2 cellular contexts compared by ENCODE assay signal in the genomic region with DNA sequence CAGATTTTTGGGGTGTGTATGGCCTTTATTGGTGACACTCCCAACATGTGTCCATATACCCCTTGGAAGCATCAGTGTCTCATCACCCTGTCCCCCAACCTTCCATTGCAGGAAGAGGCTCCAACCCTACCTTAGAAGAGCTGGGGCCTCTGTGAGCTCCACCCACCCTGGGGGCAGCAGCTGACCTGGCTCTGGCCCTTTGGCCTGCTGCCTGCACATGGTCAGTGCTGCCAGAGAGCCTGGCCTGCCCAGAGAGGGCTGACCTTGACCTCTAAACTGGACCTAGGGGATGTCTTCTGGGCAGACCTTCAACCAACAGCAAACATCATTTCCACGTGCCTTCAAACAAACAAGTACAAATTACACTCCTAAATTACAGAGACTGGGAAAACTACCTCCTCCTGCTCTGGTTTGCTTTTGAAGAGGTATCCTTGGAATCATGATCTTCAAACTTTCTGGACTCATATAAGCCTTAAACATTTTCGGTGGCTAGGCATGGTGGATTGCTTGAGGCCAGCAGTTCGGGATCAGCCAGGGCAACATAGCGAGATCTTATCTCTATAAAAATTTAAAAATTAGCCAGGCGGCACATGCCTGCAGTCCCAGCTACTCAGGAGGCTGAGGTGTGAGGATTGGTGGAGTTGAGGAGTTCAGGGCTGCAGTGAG.
TF ChIP-seq lines count a peak whose summit lies in the region.

No MANE protein-coding gene starts in this region.

TF ChIP-seq in HEK293T, 16 proteins besides CTCF, POLR2A, EP300 and RAD21:
- no peak for TF ChIP-seq FOXM1 (IDR thresholded peaks at IDR 0.05; ENCODE audit: borderline replicate concordance)
- peak; percentile 24; the same call in 1 of the 2 replicates for TF ChIP-seq L3MBTL2 (conservative IDR thresholded peaks at IDR 0.05)

TF ChIP-seq in K562, 482 proteins besides CTCF, POLR2A, EP300 and RAD21:
- TF ChIP-seq ZNF184 (CRISPR knock-in tag; IDR thresholded peaks at IDR 0.05) (no peak), ESRRA (IDR thresholded peaks at IDR 0.05; ENCODE audit: borderline replicate concordance, low read depth) (0 out of 2 replicates have a peak, but pooled peaks have one; percentile 43), ZNF253 (CRISPR knock-in tag; conservative IDR thresholded peaks at IDR 0.05) (no peak), DPF2 (IDR thresholded peaks at IDR 0.05) (peak; percentile 48), NR4A1 (CRISPR knock-in tag; IDR thresholded peaks at IDR 0.05) (no peak), NR4A1 (tag; IDR thresholded peaks at IDR 0.05) (peak; percentile 36; the same call in 1 of the 2 replicates), SMAD2 (IDR thresholded peaks at IDR 0.05; ENCODE audit: low read depth, low read length) (no peak), NR1H2 (CRISPR knock-in tag; IDR thresholded peaks at IDR 0.05) (no peak), NR2F6 (CRISPR knock-in tag; IDR thresholded peaks at IDR 0.05) (no peak), FOXP1 (CRISPR knock-in tag; IDR thresholded peaks at IDR 0.05) (peak; percentile 51; the same call in 1 of the 2 replicates), TCF3 (CRISPR knock-in tag; IDR thresholded peaks at IDR 0.05) (no peak), HDAC8 (tag; IDR thresholded peaks at IDR 0.05) (no peak), L3MBTL2 (IDR thresholded peaks at IDR 0.05) (peak; percentile 76)
- TF ChIP-seq, protein P1, sequence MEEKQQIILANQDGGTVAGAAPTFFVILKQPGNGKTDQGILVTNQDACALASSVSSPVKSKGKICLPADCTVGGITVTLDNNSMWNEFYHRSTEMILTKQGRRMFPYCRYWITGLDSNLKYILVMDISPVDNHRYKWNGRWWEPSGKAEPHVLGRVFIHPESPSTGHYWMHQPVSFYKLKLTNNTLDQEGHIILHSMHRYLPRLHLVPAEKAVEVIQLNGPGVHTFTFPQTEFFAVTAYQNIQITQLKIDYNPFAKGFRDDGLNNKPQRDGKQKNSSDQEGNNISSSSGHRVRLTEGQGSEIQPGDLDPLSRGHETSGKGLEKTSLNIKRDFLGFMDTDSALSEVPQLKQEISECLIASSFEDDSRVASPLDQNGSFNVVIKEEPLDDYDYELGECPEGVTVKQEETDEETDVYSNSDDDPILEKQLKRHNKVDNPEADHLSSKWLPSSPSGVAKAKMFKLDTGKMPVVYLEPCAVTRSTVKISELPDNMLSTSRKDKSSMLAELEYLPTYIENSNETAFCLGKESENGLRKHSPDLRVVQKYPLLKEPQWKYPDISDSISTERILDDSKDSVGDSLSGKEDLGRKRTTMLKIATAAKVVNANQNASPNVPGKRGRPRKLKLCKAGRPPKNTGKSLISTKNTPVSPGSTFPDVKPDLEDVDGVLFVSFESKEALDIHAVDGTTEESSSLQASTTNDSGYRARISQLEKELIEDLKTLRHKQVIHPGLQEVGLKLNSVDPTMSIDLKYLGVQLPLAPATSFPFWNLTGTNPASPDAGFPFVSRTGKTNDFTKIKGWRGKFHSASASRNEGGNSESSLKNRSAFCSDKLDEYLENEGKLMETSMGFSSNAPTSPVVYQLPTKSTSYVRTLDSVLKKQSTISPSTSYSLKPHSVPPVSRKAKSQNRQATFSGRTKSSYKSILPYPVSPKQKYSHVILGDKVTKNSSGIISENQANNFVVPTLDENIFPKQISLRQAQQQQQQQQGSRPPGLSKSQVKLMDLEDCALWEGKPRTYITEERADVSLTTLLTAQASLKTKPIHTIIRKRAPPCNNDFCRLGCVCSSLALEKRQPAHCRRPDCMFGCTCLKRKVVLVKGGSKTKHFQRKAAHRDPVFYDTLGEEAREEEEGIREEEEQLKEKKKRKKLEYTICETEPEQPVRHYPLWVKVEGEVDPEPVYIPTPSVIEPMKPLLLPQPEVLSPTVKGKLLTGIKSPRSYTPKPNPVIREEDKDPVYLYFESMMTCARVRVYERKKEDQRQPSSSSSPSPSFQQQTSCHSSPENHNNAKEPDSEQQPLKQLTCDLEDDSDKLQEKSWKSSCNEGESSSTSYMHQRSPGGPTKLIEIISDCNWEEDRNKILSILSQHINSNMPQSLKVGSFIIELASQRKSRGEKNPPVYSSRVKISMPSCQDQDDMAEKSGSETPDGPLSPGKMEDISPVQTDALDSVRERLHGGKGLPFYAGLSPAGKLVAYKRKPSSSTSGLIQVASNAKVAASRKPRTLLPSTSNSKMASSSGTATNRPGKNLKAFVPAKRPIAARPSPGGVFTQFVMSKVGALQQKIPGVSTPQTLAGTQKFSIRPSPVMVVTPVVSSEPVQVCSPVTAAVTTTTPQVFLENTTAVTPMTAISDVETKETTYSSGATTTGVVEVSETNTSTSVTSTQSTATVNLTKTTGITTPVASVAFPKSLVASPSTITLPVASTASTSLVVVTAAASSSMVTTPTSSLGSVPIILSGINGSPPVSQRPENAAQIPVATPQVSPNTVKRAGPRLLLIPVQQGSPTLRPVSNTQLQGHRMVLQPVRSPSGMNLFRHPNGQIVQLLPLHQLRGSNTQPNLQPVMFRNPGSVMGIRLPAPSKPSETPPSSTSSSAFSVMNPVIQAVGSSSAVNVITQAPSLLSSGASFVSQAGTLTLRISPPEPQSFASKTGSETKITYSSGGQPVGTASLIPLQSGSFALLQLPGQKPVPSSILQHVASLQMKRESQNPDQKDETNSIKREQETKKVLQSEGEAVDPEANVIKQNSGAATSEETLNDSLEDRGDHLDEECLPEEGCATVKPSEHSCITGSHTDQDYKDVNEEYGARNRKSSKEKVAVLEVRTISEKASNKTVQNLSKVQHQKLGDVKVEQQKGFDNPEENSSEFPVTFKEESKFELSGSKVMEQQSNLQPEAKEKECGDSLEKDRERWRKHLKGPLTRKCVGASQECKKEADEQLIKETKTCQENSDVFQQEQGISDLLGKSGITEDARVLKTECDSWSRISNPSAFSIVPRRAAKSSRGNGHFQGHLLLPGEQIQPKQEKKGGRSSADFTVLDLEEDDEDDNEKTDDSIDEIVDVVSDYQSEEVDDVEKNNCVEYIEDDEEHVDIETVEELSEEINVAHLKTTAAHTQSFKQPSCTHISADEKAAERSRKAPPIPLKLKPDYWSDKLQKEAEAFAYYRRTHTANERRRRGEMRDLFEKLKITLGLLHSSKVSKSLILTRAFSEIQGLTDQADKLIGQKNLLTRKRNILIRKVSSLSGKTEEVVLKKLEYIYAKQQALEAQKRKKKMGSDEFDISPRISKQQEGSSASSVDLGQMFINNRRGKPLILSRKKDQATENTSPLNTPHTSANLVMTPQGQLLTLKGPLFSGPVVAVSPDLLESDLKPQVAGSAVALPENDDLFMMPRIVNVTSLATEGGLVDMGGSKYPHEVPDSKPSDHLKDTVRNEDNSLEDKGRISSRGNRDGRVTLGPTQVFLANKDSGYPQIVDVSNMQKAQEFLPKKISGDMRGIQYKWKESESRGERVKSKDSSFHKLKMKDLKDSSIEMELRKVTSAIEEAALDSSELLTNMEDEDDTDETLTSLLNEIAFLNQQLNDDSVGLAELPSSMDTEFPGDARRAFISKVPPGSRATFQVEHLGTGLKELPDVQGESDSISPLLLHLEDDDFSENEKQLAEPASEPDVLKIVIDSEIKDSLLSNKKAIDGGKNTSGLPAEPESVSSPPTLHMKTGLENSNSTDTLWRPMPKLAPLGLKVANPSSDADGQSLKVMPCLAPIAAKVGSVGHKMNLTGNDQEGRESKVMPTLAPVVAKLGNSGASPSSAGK (IDR thresholded peaks at IDR 0.05): peak; percentile 67
- TF ChIP-seq, protein P2, sequence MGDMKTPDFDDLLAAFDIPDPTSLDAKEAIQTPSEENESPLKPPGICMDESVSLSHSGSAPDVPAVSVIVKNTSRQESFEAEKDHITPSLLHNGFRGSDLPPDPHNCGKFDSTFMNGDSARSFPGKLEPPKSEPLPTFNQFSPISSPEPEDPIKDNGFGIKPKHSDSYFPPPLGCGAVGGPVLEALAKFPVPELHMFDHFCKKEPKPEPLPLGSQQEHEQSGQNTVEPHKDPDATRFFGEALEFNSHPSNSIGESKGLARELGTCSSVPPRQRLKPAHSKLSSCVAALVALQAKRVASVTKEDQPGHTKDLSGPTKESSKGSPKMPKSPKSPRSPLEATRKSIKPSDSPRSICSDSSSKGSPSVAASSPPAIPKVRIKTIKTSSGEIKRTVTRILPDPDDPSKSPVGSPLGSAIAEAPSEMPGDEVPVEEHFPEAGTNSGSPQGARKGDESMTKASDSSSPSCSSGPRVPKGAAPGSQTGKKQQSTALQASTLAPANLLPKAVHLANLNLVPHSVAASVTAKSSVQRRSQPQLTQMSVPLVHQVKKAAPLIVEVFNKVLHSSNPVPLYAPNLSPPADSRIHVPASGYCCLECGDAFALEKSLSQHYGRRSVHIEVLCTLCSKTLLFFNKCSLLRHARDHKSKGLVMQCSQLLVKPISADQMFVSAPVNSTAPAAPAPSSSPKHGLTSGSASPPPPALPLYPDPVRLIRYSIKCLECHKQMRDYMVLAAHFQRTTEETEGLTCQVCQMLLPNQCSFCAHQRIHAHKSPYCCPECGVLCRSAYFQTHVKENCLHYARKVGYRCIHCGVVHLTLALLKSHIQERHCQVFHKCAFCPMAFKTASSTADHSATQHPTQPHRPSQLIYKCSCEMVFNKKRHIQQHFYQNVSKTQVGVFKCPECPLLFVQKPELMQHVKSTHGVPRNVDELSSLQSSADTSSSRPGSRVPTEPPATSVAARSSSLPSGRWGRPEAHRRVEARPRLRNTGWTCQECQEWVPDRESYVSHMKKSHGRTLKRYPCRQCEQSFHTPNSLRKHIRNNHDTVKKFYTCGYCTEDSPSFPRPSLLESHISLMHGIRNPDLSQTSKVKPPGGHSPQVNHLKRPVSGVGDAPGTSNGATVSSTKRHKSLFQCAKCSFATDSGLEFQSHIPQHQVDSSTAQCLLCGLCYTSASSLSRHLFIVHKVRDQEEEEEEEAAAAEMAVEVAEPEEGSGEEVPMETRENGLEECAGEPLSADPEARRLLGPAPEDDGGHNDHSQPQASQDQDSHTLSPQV (IDR thresholded peaks at IDR 0.05): peak; percentile 71; the same call in 1 of the 2 replicates
- TF ChIP-seq, protein P3, sequence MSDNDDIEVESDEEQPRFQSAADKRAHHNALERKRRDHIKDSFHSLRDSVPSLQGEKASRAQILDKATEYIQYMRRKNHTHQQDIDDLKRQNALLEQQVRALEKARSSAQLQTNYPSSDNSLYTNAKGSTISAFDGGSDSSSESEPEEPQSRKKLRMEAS (CRISPR knock-in tag; IDR thresholded peaks at IDR 0.05): peak; percentile 71
- TF ChIP-seq, protein P4, sequence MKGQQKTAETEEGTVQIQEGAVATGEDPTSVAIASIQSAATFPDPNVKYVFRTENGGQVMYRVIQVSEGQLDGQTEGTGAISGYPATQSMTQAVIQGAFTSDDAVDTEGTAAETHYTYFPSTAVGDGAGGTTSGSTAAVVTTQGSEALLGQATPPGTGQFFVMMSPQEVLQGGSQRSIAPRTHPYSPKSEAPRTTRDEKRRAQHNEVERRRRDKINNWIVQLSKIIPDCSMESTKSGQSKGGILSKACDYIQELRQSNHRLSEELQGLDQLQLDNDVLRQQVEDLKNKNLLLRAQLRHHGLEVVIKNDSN (CRISPR knock-in tag; IDR thresholded peaks at IDR 0.05): peak; percentile 19; the same call in 1 of the 2 replicates
- TF ChIP-seq, protein P5, sequence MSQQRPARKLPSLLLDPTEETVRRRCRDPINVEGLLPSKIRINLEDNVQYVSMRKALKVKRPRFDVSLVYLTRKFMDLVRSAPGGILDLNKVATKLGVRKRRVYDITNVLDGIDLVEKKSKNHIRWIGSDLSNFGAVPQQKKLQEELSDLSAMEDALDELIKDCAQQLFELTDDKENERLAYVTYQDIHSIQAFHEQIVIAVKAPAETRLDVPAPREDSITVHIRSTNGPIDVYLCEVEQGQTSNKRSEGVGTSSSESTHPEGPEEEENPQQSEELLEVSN (IDR thresholded peaks at IDR 0.05; ENCODE audit: borderline replicate concordance in 1 of 2, extremely low read depth in 1 of 2, insufficient read depth in 1 of 2, insufficient read length in 1 of 2, low read depth in 1 of 2, low read length in 1 of 2, poor library complexity in 1 of 2, severe bottlenecking in 1 of 2): peak in 1 of 2 experiments; percentile 52
- TF ChIP-seq, protein P6, sequence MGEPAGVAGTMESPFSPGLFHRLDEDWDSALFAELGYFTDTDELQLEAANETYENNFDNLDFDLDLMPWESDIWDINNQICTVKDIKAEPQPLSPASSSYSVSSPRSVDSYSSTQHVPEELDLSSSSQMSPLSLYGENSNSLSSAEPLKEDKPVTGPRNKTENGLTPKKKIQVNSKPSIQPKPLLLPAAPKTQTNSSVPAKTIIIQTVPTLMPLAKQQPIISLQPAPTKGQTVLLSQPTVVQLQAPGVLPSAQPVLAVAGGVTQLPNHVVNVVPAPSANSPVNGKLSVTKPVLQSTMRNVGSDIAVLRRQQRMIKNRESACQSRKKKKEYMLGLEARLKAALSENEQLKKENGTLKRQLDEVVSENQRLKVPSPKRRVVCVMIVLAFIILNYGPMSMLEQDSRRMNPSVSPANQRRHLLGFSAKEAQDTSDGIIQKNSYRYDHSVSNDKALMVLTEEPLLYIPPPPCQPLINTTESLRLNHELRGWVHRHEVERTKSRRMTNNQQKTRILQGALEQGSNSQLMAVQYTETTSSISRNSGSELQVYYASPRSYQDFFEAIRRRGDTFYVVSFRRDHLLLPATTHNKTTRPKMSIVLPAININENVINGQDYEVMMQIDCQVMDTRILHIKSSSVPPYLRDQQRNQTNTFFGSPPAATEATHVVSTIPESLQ (CRISPR knock-in tag; IDR thresholded peaks at IDR 0.05): no peak
TF ChIP-seq in K562: peak in this region for 10.
